ENCODE assay signal across 1 cellular context in the genomic region with DNA sequence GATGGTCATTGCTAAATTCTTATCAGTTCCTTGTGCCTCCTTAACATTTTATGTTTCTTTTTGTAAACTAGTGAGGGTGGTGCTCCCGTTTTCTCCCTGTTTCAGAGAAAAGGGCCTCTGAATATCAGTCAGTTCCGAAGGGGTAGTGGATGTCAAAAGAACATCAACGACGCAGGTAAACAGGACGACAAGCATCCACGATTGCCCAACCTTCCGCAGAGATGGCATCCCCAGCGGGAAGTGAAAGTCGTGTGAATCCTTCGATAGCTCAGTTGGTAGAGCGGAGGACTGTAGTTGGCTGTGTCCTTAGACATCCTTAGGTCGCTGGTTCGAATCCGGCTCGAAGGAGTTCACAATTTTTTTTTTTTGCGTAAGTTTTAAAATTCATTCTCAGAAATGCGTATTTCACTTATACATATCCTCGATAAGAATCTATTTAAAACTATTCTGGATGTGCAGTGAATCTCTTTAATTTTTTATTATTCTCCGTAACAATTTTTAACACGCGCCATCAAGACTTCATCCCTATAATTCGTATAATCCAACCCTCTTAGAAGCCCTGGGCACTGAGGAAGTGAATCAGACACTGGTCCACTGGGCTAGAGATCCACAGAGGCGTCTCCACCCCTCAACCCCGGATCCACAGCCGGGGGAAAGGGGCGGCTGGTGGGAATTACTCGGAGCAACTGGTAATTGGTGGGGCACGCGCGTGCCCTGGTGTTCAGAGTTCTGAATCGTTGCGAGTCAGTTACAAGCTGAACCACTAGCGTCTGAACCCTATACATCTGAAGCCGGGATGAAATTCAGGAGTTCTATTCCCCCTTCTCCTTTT.
TF ChIP-seq lines count a peak whose summit lies in the region.

No MANE protein-coding gene starts in this region.

TF ChIP-seq in HepG2, 621 proteins besides CTCF, POLR2A, EP300 and RAD21 (continued from another document and continues in another):
- TF ChIP-seq, protein P1, sequence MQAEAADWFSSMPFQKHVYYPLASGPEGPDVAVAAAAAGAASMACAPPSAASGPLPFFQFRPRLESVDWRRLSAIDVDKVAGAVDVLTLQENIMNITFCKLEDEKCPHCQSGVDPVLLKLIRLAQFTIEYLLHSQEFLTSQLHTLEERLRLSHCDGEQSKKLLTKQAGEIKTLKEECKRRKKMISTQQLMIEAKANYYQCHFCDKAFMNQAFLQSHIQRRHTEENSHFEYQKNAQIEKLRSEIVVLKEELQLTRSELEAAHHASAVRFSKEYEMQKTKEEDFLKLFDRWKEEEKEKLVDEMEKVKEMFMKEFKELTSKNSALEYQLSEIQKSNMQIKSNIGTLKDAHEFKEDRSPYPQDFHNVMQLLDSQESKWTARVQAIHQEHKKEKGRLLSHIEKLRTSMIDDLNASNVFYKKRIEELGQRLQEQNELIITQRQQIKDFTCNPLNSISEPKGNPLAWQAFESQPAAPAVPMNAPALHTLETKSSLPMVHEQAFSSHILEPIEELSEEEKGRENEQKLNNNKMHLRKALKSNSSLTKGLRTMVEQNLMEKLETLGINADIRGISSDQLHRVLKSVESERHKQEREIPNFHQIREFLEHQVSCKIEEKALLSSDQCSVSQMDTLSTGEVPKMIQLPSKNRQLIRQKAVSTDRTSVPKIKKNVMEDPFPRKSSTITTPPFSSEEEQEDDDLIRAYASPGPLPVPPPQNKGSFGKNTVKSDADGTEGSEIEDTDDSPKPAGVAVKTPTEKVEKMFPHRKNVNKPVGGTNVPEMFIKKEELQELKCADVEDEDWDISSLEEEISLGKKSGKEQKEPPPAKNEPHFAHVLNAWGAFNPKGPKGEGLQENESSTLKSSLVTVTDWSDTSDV (CRISPR knock-in tag; IDR thresholded peaks at IDR 0.05): no peak
- TF ChIP-seq, protein P2, sequence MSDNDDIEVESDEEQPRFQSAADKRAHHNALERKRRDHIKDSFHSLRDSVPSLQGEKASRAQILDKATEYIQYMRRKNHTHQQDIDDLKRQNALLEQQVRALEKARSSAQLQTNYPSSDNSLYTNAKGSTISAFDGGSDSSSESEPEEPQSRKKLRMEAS (IDR thresholded peaks at IDR 0.05): peak; percentile 67; the same call in 1 of the 2 replicates
- TF ChIP-seq HNRNPL (IDR thresholded peaks at IDR 0.05; ENCODE audit: low read depth, low read length): no peak
- TF ChIP-seq MEIS1 (CRISPR knock-in tag; IDR thresholded peaks at IDR 0.05; ENCODE audit: borderline replicate concordance): peak; percentile 89; the same call in 1 of the 2 replicates
- TF ChIP-seq, protein P3, sequence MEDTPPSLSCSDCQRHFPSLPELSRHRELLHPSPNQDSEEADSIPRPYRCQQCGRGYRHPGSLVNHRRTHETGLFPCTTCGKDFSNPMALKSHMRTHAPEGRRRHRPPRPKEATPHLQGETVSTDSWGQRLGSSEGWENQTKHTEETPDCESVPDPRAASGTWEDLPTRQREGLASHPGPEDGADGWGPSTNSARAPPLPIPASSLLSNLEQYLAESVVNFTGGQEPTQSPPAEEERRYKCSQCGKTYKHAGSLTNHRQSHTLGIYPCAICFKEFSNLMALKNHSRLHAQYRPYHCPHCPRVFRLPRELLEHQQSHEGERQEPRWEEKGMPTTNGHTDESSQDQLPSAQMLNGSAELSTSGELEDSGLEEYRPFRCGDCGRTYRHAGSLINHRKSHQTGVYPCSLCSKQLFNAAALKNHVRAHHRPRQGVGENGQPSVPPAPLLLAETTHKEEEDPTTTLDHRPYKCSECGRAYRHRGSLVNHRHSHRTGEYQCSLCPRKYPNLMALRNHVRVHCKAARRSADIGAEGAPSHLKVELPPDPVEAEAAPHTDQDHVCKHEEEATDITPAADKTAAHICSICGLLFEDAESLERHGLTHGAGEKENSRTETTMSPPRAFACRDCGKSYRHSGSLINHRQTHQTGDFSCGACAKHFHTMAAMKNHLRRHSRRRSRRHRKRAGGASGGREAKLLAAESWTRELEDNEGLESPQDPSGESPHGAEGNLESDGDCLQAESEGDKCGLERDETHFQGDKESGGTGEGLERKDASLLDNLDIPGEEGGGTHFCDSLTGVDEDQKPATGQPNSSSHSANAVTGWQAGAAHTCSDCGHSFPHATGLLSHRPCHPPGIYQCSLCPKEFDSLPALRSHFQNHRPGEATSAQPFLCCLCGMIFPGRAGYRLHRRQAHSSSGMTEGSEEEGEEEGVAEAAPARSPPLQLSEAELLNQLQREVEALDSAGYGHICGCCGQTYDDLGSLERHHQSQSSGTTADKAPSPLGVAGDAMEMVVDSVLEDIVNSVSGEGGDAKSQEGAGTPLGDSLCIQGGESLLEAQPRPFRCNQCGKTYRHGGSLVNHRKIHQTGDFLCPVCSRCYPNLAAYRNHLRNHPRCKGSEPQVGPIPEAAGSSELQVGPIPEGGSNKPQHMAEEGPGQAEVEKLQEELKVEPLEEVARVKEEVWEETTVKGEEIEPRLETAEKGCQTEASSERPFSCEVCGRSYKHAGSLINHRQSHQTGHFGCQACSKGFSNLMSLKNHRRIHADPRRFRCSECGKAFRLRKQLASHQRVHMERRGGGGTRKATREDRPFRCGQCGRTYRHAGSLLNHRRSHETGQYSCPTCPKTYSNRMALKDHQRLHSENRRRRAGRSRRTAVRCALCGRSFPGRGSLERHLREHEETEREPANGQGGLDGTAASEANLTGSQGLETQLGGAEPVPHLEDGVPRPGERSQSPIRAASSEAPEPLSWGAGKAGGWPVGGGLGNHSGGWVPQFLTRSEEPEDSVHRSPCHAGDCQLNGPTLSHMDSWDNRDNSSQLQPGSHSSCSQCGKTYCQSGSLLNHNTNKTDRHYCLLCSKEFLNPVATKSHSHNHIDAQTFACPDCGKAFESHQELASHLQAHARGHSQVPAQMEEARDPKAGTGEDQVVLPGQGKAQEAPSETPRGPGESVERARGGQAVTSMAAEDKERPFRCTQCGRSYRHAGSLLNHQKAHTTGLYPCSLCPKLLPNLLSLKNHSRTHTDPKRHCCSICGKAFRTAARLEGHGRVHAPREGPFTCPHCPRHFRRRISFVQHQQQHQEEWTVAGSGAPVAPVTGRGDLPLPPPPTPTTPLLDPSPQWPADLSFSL (CRISPR knock-in tag; IDR thresholded peaks at IDR 0.05): no peak
- TF ChIP-seq ZNF33B (CRISPR knock-in tag; IDR thresholded peaks at IDR 0.05): no peak
- TF ChIP-seq FOXK2 (IDR thresholded peaks at IDR 0.05): peak; percentile 95
- TF ChIP-seq ZNF205 (CRISPR knock-in tag; IDR thresholded peaks at IDR 0.05): peak; percentile 94
- TF ChIP-seq, protein P4, sequence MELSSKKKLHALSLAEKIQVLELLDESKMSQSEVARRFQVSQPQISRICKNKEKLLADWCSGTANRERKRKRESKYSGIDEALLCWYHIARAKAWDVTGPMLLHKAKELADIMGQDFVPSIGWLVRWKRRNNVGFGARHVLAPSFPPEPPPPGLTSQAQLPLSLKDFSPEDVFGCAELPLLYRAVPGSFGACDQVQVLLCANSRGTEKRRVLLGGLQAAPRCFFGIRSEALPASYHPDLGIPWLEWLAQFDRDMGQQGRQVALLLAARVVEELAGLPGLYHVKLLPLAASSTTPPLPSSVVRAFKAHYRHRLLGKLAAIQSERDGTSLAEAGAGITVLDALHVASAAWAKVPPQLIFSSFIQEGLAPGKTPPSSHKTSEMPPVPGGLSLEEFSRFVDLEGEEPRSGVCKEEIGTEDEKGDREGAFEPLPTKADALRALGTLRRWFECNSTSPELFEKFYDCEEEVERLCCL (CRISPR knock-in tag; IDR thresholded peaks at IDR 0.05; ENCODE audit: borderline replicate concordance): no peak
- TF ChIP-seq, protein P5, sequence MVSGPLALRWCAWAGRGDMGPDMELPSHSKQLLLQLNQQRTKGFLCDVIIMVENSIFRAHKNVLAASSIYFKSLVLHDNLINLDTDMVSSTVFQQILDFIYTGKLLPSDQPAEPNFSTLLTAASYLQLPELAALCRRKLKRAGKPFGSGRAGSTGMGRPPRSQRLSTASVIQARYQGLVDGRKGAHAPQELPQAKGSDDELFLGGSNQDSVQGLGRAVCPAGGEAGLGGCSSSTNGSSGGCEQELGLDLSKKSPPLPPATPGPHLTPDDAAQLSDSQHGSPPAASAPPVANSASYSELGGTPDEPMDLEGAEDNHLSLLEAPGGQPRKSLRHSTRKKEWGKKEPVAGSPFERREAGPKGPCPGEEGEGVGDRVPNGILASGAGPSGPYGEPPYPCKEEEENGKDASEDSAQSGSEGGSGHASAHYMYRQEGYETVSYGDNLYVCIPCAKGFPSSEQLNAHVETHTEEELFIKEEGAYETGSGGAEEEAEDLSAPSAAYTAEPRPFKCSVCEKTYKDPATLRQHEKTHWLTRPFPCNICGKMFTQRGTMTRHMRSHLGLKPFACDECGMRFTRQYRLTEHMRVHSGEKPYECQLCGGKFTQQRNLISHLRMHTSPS (CRISPR knock-in tag; IDR thresholded peaks at IDR 0.05; ENCODE audit: low read depth): no peak
- no peak for TF ChIP-seq ZNF234 (CRISPR knock-in tag; conservative IDR thresholded peaks at IDR 0.05)
- TF ChIP-seq ZNF674 (CRISPR knock-in tag; IDR thresholded peaks at IDR 0.05; ENCODE audit: low read depth): no peak
- no peak for TF ChIP-seq JARID2 (CRISPR knock-in tag; IDR thresholded peaks at IDR 0.05; ENCODE audit: insufficient replicate concordance)
- TF ChIP-seq SAP130 (CRISPR knock-in tag; IDR thresholded peaks at IDR 0.05; ENCODE audit: low read depth): peak; percentile 86
- no peak for TF ChIP-seq ZNF101 (CRISPR knock-in tag; IDR thresholded peaks at IDR 0.05; ENCODE audit: borderline replicate concordance, low read depth)
- no peak for TF ChIP-seq ZNF232 (CRISPR knock-in tag; IDR thresholded peaks at IDR 0.05; ENCODE audit: borderline replicate concordance)
- TF ChIP-seq ZNF331 (CRISPR knock-in tag; IDR thresholded peaks at IDR 0.05): peak; percentile 96
- TF ChIP-seq, protein P6, sequence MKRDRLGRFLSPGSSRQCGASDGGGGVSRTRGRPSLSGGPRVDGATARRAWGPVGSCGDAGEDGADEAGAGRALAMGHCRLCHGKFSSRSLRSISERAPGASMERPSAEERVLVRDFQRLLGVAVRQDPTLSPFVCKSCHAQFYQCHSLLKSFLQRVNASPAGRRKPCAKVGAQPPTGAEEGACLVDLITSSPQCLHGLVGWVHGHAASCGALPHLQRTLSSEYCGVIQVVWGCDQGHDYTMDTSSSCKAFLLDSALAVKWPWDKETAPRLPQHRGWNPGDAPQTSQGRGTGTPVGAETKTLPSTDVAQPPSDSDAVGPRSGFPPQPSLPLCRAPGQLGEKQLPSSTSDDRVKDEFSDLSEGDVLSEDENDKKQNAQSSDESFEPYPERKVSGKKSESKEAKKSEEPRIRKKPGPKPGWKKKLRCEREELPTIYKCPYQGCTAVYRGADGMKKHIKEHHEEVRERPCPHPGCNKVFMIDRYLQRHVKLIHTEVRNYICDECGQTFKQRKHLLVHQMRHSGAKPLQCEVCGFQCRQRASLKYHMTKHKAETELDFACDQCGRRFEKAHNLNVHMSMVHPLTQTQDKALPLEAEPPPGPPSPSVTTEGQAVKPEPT (CRISPR knock-in tag; IDR thresholded peaks at IDR 0.05; ENCODE audit: low read depth): no peak
- no peak for TF ChIP-seq WIZ (CRISPR knock-in tag; IDR thresholded peaks at IDR 0.05)
- TF ChIP-seq RARG (CRISPR knock-in tag; IDR thresholded peaks at IDR 0.05; ENCODE audit: low read depth): no peak
- no peak for TF ChIP-seq ZNF75D (CRISPR knock-in tag; IDR thresholded peaks at IDR 0.05; ENCODE audit: borderline replicate concordance)
- 0 out of 2 replicates have a peak, but pooled peaks have one; percentile 84 for TF ChIP-seq GTF3A (CRISPR knock-in tag; conservative IDR thresholded peaks at IDR 0.05)
- no peak for TF ChIP-seq PAX8 (CRISPR knock-in tag; IDR thresholded peaks at IDR 0.05; ENCODE audit: borderline replicate concordance)
- TF ChIP-seq ZNF121 (CRISPR knock-in tag; IDR thresholded peaks at IDR 0.05): no peak
- TF ChIP-seq ZNF644 (CRISPR knock-in tag; IDR thresholded peaks at IDR 0.05; ENCODE audit: low read depth): peak; percentile 69; the same call in 1 of the 2 replicates
- no peak for TF ChIP-seq ZNF660 (CRISPR knock-in tag; IDR thresholded peaks at IDR 0.05; ENCODE audit: borderline replicate concordance, low read depth)
- TF ChIP-seq, protein P7, sequence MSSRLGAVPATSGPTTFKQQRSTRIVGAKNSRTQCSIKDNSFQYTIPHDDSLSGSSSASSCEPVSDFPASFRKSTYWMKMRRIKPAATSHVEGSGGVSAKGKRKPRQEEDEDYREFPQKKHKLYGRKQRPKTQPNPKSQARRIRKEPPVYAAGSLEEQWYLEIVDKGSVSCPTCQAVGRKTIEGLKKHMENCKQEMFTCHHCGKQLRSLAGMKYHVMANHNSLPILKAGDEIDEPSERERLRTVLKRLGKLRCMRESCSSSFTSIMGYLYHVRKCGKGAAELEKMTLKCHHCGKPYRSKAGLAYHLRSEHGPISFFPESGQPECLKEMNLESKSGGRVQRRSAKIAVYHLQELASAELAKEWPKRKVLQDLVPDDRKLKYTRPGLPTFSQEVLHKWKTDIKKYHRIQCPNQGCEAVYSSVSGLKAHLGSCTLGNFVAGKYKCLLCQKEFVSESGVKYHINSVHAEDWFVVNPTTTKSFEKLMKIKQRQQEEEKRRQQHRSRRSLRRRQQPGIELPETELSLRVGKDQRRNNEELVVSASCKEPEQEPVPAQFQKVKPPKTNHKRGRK (CRISPR knock-in tag; IDR thresholded peaks at IDR 0.05): no peak
- TF ChIP-seq, protein P8, sequence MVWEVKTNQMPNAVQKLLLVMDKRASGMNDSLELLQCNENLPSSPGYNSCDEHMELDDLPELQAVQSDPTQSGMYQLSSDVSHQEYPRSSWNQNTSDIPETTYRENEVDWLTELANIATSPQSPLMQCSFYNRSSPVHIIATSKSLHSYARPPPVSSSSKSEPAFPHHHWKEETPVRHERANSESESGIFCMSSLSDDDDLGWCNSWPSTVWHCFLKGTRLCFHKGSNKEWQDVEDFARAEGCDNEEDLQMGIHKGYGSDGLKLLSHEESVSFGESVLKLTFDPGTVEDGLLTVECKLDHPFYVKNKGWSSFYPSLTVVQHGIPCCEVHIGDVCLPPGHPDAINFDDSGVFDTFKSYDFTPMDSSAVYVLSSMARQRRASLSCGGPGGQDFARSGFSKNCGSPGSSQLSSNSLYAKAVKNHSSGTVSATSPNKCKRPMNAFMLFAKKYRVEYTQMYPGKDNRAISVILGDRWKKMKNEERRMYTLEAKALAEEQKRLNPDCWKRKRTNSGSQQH (CRISPR knock-in tag; IDR thresholded peaks at IDR 0.05; ENCODE audit: low read depth): peak; percentile 95
- no peak; the same call in 1 of the 2 replicates for TF ChIP-seq ZNF749 (CRISPR knock-in tag; IDR thresholded peaks at IDR 0.05; ENCODE audit: borderline replicate concordance)
- TF ChIP-seq, protein P9, sequence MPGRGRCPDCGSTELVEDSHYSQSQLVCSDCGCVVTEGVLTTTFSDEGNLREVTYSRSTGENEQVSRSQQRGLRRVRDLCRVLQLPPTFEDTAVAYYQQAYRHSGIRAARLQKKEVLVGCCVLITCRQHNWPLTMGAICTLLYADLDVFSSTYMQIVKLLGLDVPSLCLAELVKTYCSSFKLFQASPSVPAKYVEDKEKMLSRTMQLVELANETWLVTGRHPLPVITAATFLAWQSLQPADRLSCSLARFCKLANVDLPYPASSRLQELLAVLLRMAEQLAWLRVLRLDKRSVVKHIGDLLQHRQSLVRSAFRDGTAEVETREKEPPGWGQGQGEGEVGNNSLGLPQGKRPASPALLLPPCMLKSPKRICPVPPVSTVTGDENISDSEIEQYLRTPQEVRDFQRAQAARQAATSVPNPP (CRISPR knock-in tag; IDR thresholded peaks at IDR 0.05): no peak
- TF ChIP-seq, protein P10, sequence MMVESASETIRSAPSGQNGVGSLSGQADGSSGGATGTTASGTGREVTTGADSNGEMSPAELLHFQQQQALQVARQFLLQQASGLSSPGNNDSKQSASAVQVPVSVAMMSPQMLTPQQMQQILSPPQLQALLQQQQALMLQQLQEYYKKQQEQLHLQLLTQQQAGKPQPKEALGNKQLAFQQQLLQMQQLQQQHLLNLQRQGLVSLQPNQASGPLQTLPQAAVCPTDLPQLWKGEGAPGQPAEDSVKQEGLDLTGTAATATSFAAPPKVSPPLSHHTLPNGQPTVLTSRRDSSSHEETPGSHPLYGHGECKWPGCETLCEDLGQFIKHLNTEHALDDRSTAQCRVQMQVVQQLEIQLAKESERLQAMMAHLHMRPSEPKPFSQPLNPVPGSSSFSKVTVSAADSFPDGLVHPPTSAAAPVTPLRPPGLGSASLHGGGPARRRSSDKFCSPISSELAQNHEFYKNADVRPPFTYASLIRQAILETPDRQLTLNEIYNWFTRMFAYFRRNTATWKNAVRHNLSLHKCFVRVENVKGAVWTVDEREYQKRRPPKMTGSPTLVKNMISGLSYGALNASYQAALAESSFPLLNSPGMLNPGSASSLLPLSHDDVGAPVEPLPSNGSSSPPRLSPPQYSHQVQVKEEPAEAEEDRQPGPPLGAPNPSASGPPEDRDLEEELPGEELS (CRISPR knock-in tag; IDR thresholded peaks at IDR 0.05): peak; percentile 94
